In the genomic region with DNA sequence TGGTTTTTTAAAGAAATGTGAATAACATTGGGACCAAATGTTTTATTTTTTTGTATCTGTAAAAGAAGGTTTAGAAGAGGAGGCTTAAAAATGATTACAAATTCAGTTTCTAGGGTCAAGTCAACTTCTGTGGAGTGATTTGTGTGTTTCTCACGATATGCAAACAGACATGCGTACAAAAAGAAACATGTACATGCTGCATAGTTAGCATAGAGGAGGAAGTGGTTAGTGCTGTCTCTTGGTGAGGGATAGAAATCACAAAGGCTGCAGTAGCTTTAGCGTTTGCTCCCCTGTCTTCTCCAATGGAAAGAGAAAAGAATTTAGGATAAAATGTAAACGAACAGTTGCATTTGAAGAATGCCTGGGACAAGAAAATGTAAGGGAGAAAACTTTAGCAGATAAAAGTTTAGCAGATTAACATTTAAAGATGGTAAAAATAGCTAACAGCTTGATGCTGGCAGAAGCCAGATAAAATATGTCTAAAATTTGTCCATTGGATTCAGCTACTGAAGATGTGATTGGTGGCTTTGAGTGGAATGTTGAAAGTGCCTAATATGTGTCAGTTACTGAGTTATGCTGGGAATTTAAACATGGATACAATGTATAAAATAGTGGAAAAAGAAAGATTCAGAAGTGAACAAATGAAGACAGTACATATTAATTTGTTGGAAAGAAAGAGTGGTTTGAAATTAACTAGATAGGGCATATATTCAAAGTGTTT, we compare ENCODE assay signal across 12 cellular contexts. TPM values are rescaled to one million over a fixed set of nuclear protein-coding genes. Genes with fewer than 3 reads are reported as not detected.
DNase-seq lines count a peak whose midpoint lies in the region; ATAC-seq and TF ChIP-seq lines count a peak whose summit lies in the region.
"Had no signal": no experiment of that assay in that cellular context is flagged by ENCODE, and none has a peak within 500 bp of the region (broad histone marks: within the 10 kb centered on the region; RNA-seq: fewer than 3 reads in every experiment).

No MANE protein-coding gene starts in this region.

- H3K4me3 Mint-ChIP-seq in activated naive CD8-positive, alpha-beta T cell treated with anti-CD3 and anti-CD28 coated beads for 36 hours = peak overlapping the region; percentile 42

- H3K4me1 ChIP-seq in osteoblast (ENCODE audit: insufficient read depth, low read length) = no peaks in the 10 kb centered on the region
- H3K4me1 ChIP-seq: transverse colon had no signal

- peaks cover 58% of the 10 kb centered on the region for H3K4me1 Mint-ChIP-seq in activated naive CD8-positive, alpha-beta T cell treated with anti-CD3 and anti-CD28 coated beads for 36 hours

- no peaks in the 10 kb centered on the region for H3K79me2 ChIP-seq in osteoblast (ENCODE audit: insufficient read depth, low read length)

- no peak overlapping the region for H3K4me2 ChIP-seq in osteoblast (ENCODE audit: insufficient read depth, low read length)

- H3K36me3 Mint-ChIP-seq in activated naive CD8-positive, alpha-beta T cell treated with anti-CD3 and anti-CD28 coated beads for 36 hours = peaks cover 57% of the 10 kb centered on the region

- peak; percentile 61 for ATAC-seq in GM18520 (IDR thresholded peaks at IDR 0.05; ENCODE audit: unreplicated experiment)
- ATAC-seq in HG03175 (IDR thresholded peaks at IDR 0.05; ENCODE audit: unreplicated experiment) = peak; percentile 68

- H3K27me3 Mint-ChIP-seq in activated naive CD8-positive, alpha-beta T cell treated with anti-CD3 and anti-CD28 coated beads for 36 hours = no peaks in the 10 kb centered on the region

- H3K27ac ChIP-seq in substantia nigra (ENCODE audit: low read depth, low read length, poor library complexity, severe bottlenecking) (no peak overlapping the region), osteoblast (ENCODE audit: low read depth, low read length) (no peak overlapping the region)
- H3K27ac ChIP-seq: transverse colon had no signal

- no peaks in the 10 kb centered on the region for H3K9me3 Mint-ChIP-seq in activated naive CD8-positive, alpha-beta T cell treated with anti-CD3 and anti-CD28 coated beads for 36 hours

- no peak overlapping the region for H3K4me3 ChIP-seq in osteoblast (ENCODE audit: insufficient read depth, low read length)
- H3K4me3 ChIP-seq: lung, transverse colon had no signal

- peaks cover 8% of the 10 kb centered on the region for H3K36me3 ChIP-seq in osteoblast (ENCODE audit: insufficient read depth, low read length)
- H3K36me3 ChIP-seq: transverse colon had no signal

- no peaks in the 10 kb centered on the region for H4K20me1 ChIP-seq in osteoblast (ENCODE audit: insufficient read depth, low read length)

- DNase-seq in AG08396 (ENCODE audit: low spot score) (peak; percentile 10), substantia nigra (lab: John Stamatoyannopoulos, UW) (no peak), NCI-H187 (lab: John Stamatoyannopoulos, UW) (no peak), osteoblast (ENCODE audit: insufficient read length, low spot score, missing footprints) (no peak)
- DNase-seq in activated naive CD8-positive, alpha-beta T cell treated with anti-CD3 and anti-CD28 coated beads for 36 hours = no peak
- no peak for DNase-seq in activated effector memory CD4-positive, alpha-beta T cell treated with anti-CD3 and anti-CD28 coated beads, Interleukin-2, amount 50 U/mL, for 16 hours
- DNase-seq: AML-193, NCI-H82, transverse colon had no signal

- no peaks in the 10 kb centered on the region for H3K27me3 ChIP-seq in osteoblast (ENCODE audit: insufficient read depth, low read length)
- H3K27me3 ChIP-seq: transverse colon had no signal

- no peak overlapping the region for H2AFZ ChIP-seq in osteoblast (ENCODE audit: low read length)

- peak overlapping the region; percentile 88 for H3K27ac Mint-ChIP-seq in activated naive CD8-positive, alpha-beta T cell treated with anti-CD3 and anti-CD28 coated beads for 36 hours

- TF ChIP-seq CTCF in osteoblast (IDR thresholded peaks at IDR 0.05; ENCODE audit: extremely low read depth, low read depth, low read length) = no peak

- H3K9me3 ChIP-seq in osteoblast (ENCODE audit: low read depth, low read length) = no peaks in the 10 kb centered on the region
- H3K9me3 ChIP-seq: transverse colon had no signal

RNA-seq across cellular contexts. Expression of gene MALT1, which starts 44.9 kb away (rescaled TPM):
- 10 to 100 TPM; 46.2 to 46.5 TPM for total RNA-seq in activated naive CD8-positive, alpha-beta T cell treated with anti-CD3 and anti-CD28 coated beads for 36 hours
- total RNA-seq in osteoblast = 53.6 and 55.7 TPM in 2 replicates
